In the genomic region with DNA sequence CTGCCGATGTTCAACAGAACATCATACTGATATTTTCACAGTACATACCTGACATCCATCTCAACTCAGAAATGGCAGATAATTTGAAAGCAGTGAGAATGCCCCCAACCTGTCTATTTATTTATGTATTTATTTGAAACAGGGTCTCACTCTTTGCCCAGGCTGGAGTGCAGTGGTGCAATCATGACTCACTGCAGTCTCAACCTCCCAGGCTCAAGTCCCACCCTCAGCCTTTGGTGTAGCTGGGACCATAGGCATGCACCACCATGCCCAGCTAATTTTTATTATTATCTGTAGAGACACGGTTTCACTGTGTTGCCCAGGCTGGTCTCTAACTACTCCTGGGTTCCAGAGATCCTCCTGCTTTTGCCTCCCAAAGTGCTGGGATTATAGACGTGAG, we compare ENCODE assay signal across 22 cellular contexts.
DNase-seq lines count a peak whose midpoint lies in the region; ATAC-seq and TF ChIP-seq lines count a peak whose summit lies in the region.
"Had no signal": no experiment of that assay in that cellular context is flagged by ENCODE, and none has a peak within 500 bp of the region (broad histone marks: within the 10 kb centered on the region; RNA-seq: fewer than 3 reads in every experiment).

No MANE protein-coding gene starts in this region.

- no peaks in the 10 kb centered on the region for H3K27me3 ChIP-seq in mesendoderm (ENCODE audit: insufficient read depth, low read length, poor library complexity)
- H3K27me3 ChIP-seq: MG63 had no signal

- H3K4me1 ChIP-seq in mesendoderm (ENCODE audit: control insufficient read depth, low read depth, low read length) = peaks cover 6% of the 10 kb centered on the region
- H3K4me1 ChIP-seq: HAP-1 had no signal

- no CpG with 5 or more reads among the region's 3 CpGs for WGBS in mesendoderm (ENCODE audit: extremely low coverage, insufficient coverage, low lambda C conversion rate)

- peak overlapping the region; percentile 25 for H3K23ac ChIP-seq in mesendoderm (ENCODE audit: low read length)

- H3K27me3 Mint-ChIP-seq in chondrocyte (ENCODE audit: low read depth) = no peaks in the 10 kb centered on the region
- H3K27me3 Mint-ChIP-seq in activated CD4-positive, alpha-beta T cell treated with anti-CD3 and anti-CD28 coated beads, Interleukin-2, amount 10 ng/mL, durations not matched to agents 7 days and 5 days = no peaks in the 10 kb centered on the region

- H2BK120ac ChIP-seq in mesendoderm (ENCODE audit: low read depth, low read length) = no peak overlapping the region

- TF ChIP-seq CTCF in chondrocyte (IDR thresholded peaks at IDR 0.05) = no peak

- H3K36me3 ChIP-seq in mesendoderm (ENCODE audit: control insufficient read depth, insufficient read depth, low read length) = no peaks in the 10 kb centered on the region
- H3K36me3 ChIP-seq: HAP-1, MG63 had no signal

- no peaks in the 10 kb centered on the region for H3K79me2 ChIP-seq in mesendoderm (ENCODE audit: control insufficient read depth, insufficient read depth, low read length)

- no peak overlapping the region for H3K18ac ChIP-seq in mesendoderm (ENCODE audit: low read length)

- no peak overlapping the region for H2BK5ac ChIP-seq in mesendoderm (ENCODE audit: low read length)

- no peak overlapping the region for H3K27ac ChIP-seq in mesendoderm (ENCODE audit: low read depth, low read length)
- H3K27ac ChIP-seq: KMS-11 had no signal

- H3K4me3 Mint-ChIP-seq in chondrocyte (ENCODE audit: unreplicated experiment) = no peak overlapping the region
- H3K4me3 Mint-ChIP-seq in activated CD4-positive, alpha-beta T cell treated with anti-CD3 and anti-CD28 coated beads, Interleukin-2, amount 10 ng/mL, durations not matched to agents 7 days and 5 days = no peak overlapping the region
- H3K4me3 Mint-ChIP-seq: CD14-positive monocyte had no signal

- no peak overlapping the region for H4K5ac ChIP-seq in mesendoderm (ENCODE audit: low read length)

- ATAC-seq in GM18505 (IDR thresholded peaks at IDR 0.05; ENCODE audit: unreplicated experiment) = no peak
- ATAC-seq: Panc1, Right ventricle myocardium inferior had no signal

- no peak overlapping the region for H3K4me2 ChIP-seq in mesendoderm (ENCODE audit: low read length)
- H3K4me2 ChIP-seq: KMS-11 had no signal

- H3K79me1 ChIP-seq in mesendoderm (ENCODE audit: low read length) = no peaks in the 10 kb centered on the region

- H3K56ac ChIP-seq in mesendoderm (ENCODE audit: low read length) = no peak overlapping the region

- no peak overlapping the region for H3K4me3 ChIP-seq in mesendoderm (ENCODE audit: low read length)
- H3K4me3 ChIP-seq: HAP-1, MG63 had no signal

- TF ChIP-seq POLR2A in GM18505 (IDR thresholded peaks at IDR 0.05; ENCODE audit: borderline replicate concordance, extremely low read depth, insufficient read depth, insufficient read length) = no peak

- no peaks in the 10 kb centered on the region for H3K9me3 Mint-ChIP-seq in chondrocyte (ENCODE audit: low read depth)
- H3K9me3 Mint-ChIP-seq in activated CD4-positive, alpha-beta T cell treated with anti-CD3 and anti-CD28 coated beads, Interleukin-2, amount 10 ng/mL, durations not matched to agents 7 days and 5 days = no peaks in the 10 kb centered on the region

- no peak overlapping the region for H3K4ac ChIP-seq in mesendoderm (ENCODE audit: low read depth, low read length)

- H3K27ac Mint-ChIP-seq in chondrocyte (ENCODE audit: unreplicated experiment) = peak overlapping the region; percentile 9
- no peak overlapping the region for H3K27ac Mint-ChIP-seq in activated CD4-positive, alpha-beta T cell treated with anti-CD3 and anti-CD28 coated beads, Interleukin-2, amount 10 ng/mL, durations not matched to agents 7 days and 5 days
- H3K27ac Mint-ChIP-seq: CD14-positive monocyte had no signal

- no peak overlapping the region for H3K9ac ChIP-seq in mesendoderm (ENCODE audit: low read length)
- H3K9ac ChIP-seq: KMS-11 had no signal

- H2BK15ac ChIP-seq in mesendoderm (replicated peaks; ENCODE audit: low read depth) = no peak overlapping the region

- no peak overlapping the region for H2AK5ac ChIP-seq in mesendoderm (ENCODE audit: low read length)

- peaks cover 63% of the 10 kb centered on the region for H3K4me1 Mint-ChIP-seq in chondrocyte (ENCODE audit: low read depth)
- peaks cover 6% of the 10 kb centered on the region for H3K4me1 Mint-ChIP-seq in activated CD4-positive, alpha-beta T cell treated with anti-CD3 and anti-CD28 coated beads, Interleukin-2, amount 10 ng/mL, durations not matched to agents 7 days and 5 days

- DNase-seq in EL (peak; percentile 45), M059J (ENCODE audit: low read depth) (peak; percentile 30), chondrocyte (ENCODE audit: low spot score) (no peak), mesendoderm (no peak), NCI-H2227 treated with DMSO at 0.1 percent for 48 hours (lab: John Stamatoyannopoulos, UW) (no peak), H4 (ENCODE audit: low spot score) (no peak)
- no peak for DNase-seq in activated CD4-positive, alpha-beta T cell treated with anti-CD3 and anti-CD28 coated beads, Interleukin-2, amount 10 ng/mL, durations not matched to agents 7 days and 5 days
- DNase-seq: ACHN, AML-193, Caco-2, MG63, NCI-H1092, NCI-H146, NCI-H2081 treated with DMSO at 0.1 percent for 48 hours, NCI-H510A treated with DMSO at 0.1 percent for 48 hours, NCI-H82 had no signal

- peaks cover 10% of the 10 kb centered on the region for H3K36me3 Mint-ChIP-seq in chondrocyte (ENCODE audit: low read depth)
- H3K36me3 Mint-ChIP-seq in activated CD4-positive, alpha-beta T cell treated with anti-CD3 and anti-CD28 coated beads, Interleukin-2, amount 10 ng/mL, durations not matched to agents 7 days and 5 days (ENCODE audit: low read depth) = peaks cover 30% of the 10 kb centered on the region
- H3K36me3 Mint-ChIP-seq: CD14-positive monocyte had no signal

- H4K8ac ChIP-seq in mesendoderm (ENCODE audit: low read depth, low read length) = no peak overlapping the region

- CTCF ChIA-PET in activated CD4-positive, alpha-beta T cell treated with anti-CD3 and anti-CD28 coated beads, Interleukin-2, amount 10 ng/mL, durations not matched to agents 7 days and 5 days (lab: Charles Lee) = no interaction called here

- POLR2A ChIA-PET in activated CD4-positive, alpha-beta T cell treated with anti-CD3 and anti-CD28 coated beads, Interleukin-2, amount 10 ng/mL, durations not matched to agents 7 days and 5 days (lab: Charles Lee) = no interaction called here

Comparison
In these comparisons a context has a peak if more than half of its experiments do, and no peak if none do; other contexts are left out.
1. DNase-seq: peak in EL (single experiment) and M059J (single experiment); none in chondrocyte (single experiment), mesendoderm (single experiment), NCI-H2227 treated with DMSO at 0.1 percent for 48 hours (single experiment), activated CD4-positive, alpha-beta T cell treated with anti-CD3 and anti-CD28 coated beads, Interleukin-2, amount 10 ng/mL, durations not matched to agents 7 days and 5 days (single experiment) and H4 (single experiment).